24 cellular contexts compared by ENCODE assay signal in genomic region chr9:102796244-102796643, GRCh38.
"Had no signal": no experiment of that assay in that cellular context is flagged by ENCODE, and none has a peak within 500 bp of the region (broad histone marks: within the 10 kb centered on the region; RNA-seq: fewer than 3 reads in every experiment).

No MANE protein-coding gene starts in this region.

- H3K9me3 ChIP-seq: breast epithelium, MG63 had no signal

- H3K27ac ChIP-seq: breast epithelium, coronary artery, WERI-Rb-1 had no signal

- H3K4me1 ChIP-seq: breast epithelium had no signal

- H3K36me3 ChIP-seq: breast epithelium, MG63, WERI-Rb-1 had no signal

- DNase-seq: activated CD4-positive, alpha-beta memory T cell treated with anti-CD3 and anti-CD28 coated beads, Interleukin-2, amount 10 ng/mL, durations not matched to agents 7 days and 5 days; activated CD4-positive, alpha-beta T cell treated with anti-CD3 and anti-CD28 coated beads for 36 hours; activated CD4-positive, alpha-beta T cell treated with anti-CD3 and anti-CD28 coated beads, Interleukin-2, amount 50 U/mL, for 1 hour; activated gamma-delta T cell treated with Interleukin-2 at 50 U/mL for 16 hours; activated naive CD4-positive, alpha-beta T cell treated with anti-CD3 and anti-CD28 coated beads, Interleukin-2, amount 10 ng/mL, durations not matched to agents 7 days and 5 days; activated naive CD8-positive, alpha-beta T cell treated with anti-CD3 and anti-CD28 coated beads, Interleukin-2, amount 10 ng/mL, durations not matched to agents 7 days and 5 days; activated T-cell treated with anti-CD3 and anti-CD28 coated beads for 4 hours; activated T-cell treated with anti-CD3 and anti-CD28 coated beads, Interleukin-2, amount 50 U/mL, for 48 hours; aorta; central memory CD4-positive, alpha-beta T cell; MG63; NCI-H1092 treated with DMSO at 0.1 percent for 48 hours; NCI-H1417 treated with DMSO at 0.1 percent for 48 hours; NCI-H1694; NCI-H2029 treated with DMSO at 0.1 percent for 48 hours; NCI-H510A treated with DMSO at 0.1 percent for 48 hours; NCI-H69; PC-3; SHP77 treated with DMSO at 0.1 percent for 48 hours; T-helper 17 cell; T1000; WERI-Rb-1 had no signal

- H3K27me3 ChIP-seq: breast epithelium, MG63 had no signal

- H3K4me3 ChIP-seq: breast epithelium, coronary artery, MG63 had no signal
